9 cellular contexts compared by ENCODE assay signal in genomic region chr9:129597355-129598088, GRCh38. TPM values are rescaled to one million over a fixed set of nuclear protein-coding genes. Genes with fewer than 3 reads are reported as not detected.
DNase-seq lines count a peak whose midpoint lies in the region; ATAC-seq, FAIRE-seq and TF ChIP-seq lines count a peak whose summit lies in the region.
"Had no signal": no experiment of that assay in that cellular context is flagged by ENCODE, and none has a peak within 500 bp of the region (broad histone marks: within the 10 kb centered on the region; RNA-seq: fewer than 3 reads in every experiment).

No MANE protein-coding gene starts in this region.

- no peak overlapping the region for H3K23ac ChIP-seq in H1 (ENCODE audit: insufficient read length)

- no peak for FAIRE-seq in H1 (lab: Jason Lieb, UNC)

- peak overlapping the region; percentile 23 for H3K4me3 ChIP-seq in RWPE2 (ENCODE audit: severe bottlenecking)
- peak overlapping the region; percentile 52 to 70 (median 55) for H3K4me3 ChIP-seq in H1 (ENCODE audit: extremely low read depth in 1 of 4, insufficient read depth in 2 of 4, low read depth in 3 of 4, low read length in 4 of 4)
- H3K4me3 ChIP-seq in vagina = peak overlapping the region; percentile 50 to 58

- H3K4ac ChIP-seq in H1 (replicated peaks; ENCODE audit: insufficient read length, low read depth, low read length) = peak overlapping the region; percentile 87

- H3K79me2 ChIP-seq in H1 (ENCODE audit: control insufficient read depth in 1 of 2, insufficient read depth in 2 of 2, low read length in 2 of 2) = no peaks in the 10 kb centered on the region

- H3K4me1 ChIP-seq in RWPE2 (ENCODE audit: insufficient read depth, poor library complexity, severe bottlenecking) (no peaks in the 10 kb centered on the region), H1 (replicated peaks in 1 of 4; ENCODE audit: control insufficient read depth in 3 of 4, insufficient read depth in 4 of 4, low read length in 3 of 4) (peaks cover 0 to 21% (median 14%) of the 10 kb centered on the region in 4 experiments; a peak in 6 of 7 replicates), vagina (peaks cover 35% of the 10 kb centered on the region)

- H3K27me3 ChIP-seq in RWPE2 (ENCODE audit: insufficient read depth, poor library complexity, severe bottlenecking) (no peaks in the 10 kb centered on the region), H1 (replicated peaks in 1 of 4; ENCODE audit: control insufficient read depth in 3 of 4, extremely low read depth in 1 of 4, insufficient read depth in 3 of 4, low read length in 3 of 4) (peaks cover 0 to 29% (median 18%) of the 10 kb centered on the region in 4 experiments; a peak in 6 of 7 replicates), vagina (no peaks in the 10 kb centered on the region)

- peak; percentile 44 for ATAC-seq in RWPE2 (ENCODE audit: low read depth)

- TF ChIP-seq EP300 in H1 (IDR thresholded peaks at IDR 0.05; ENCODE audit: borderline replicate concordance in 1 of 2, low read depth in 2 of 2, low read length in 2 of 2) = no peak

- no peak overlapping the region for H3K14ac ChIP-seq in H1 (ENCODE audit: insufficient read length)

- no peak for TF ChIP-seq RAD21 in H1 (IDR thresholded peaks at IDR 0.05 in 1 of 2, conservative IDR thresholded peaks at IDR 0.05 in 1 of 2; ENCODE audit: low read depth in 2 of 2, low read length in 2 of 2)

- H3K23me2 ChIP-seq in H1 (ENCODE audit: low read depth, low read length) = peaks cover 10% of the 10 kb centered on the region; the same call in 1 of the 2 replicates

- no peaks in the 10 kb centered on the region for H4K20me1 ChIP-seq in H1 (replicated peaks in 1 of 2; ENCODE audit: control insufficient read depth in 1 of 2, insufficient read depth in 2 of 2, low read length in 2 of 2)

- H3K9me3 ChIP-seq in RWPE2 (ENCODE audit: severe bottlenecking) (no peaks in the 10 kb centered on the region), H1 (ENCODE audit: insufficient read depth in 2 of 2, low read depth in 1 of 2, low read length in 1 of 2) (no peaks in the 10 kb centered on the region), vagina (no peaks in the 10 kb centered on the region)

- no peak for TF ChIP-seq POLR2A in H1 (IDR thresholded peaks at IDR 0.05; ENCODE audit: control extremely low read depth in 1 of 2, low read depth in 2 of 2, low read length in 2 of 2)
- no peak for TF ChIP-seq POLR2A in vagina (IDR thresholded peaks at IDR 0.05)

- peak overlapping the region; percentile 72; the same call in 1 of the 2 replicates for H2BK15ac ChIP-seq in H1 (ENCODE audit: low read length)

- peak; percentile 53 for DNase-seq in EL
- DNase-seq in RWPE2 (ENCODE audit: low spot score) = no peak
- DNase-seq in H1 (ENCODE audit: low read depth in 1 of 2, low spot score in 2 of 2) = peak in 1 of 2 experiments; percentile 76
- DNase-seq in mucosa of gallbladder (ENCODE audit: low spot score) = peak; percentile 67
- no peak for DNase-seq in vagina (ENCODE audit: extremely low spot score in 2 of 2)
- no peak for DNase-seq in stimulated activated CD4-positive, alpha-beta T cell treated with anti-CD3 and anti-CD28 coated beads, Interleukin-4, amount 100 ng/mL, for 1 hour
- DNase-seq in kidney glomerular epithelial cell (lab: John Stamatoyannopoulos, UW) = no peak
- no peak for DNase-seq in NCI-H345 treated with DMSO at 0.1 percent for 48 hours (lab: John Stamatoyannopoulos, UW; ENCODE audit: unreplicated experiment)

- H2BK20ac ChIP-seq in H1 (ENCODE audit: low read length) = no peak overlapping the region

- peak overlapping the region; percentile 90 for H3K18ac ChIP-seq in H1 (ENCODE audit: extremely low read depth, low read length)

- H3K36me3 ChIP-seq in RWPE2 (ENCODE audit: low read depth) = no peaks in the 10 kb centered on the region
- no peaks in the 10 kb centered on the region for H3K36me3 ChIP-seq in H1 (ENCODE audit: control insufficient read depth in 2 of 4, insufficient read depth in 4 of 4, low read length in 3 of 4)
- no peaks in the 10 kb centered on the region for H3K36me3 ChIP-seq in vagina

- H2AK5ac ChIP-seq in H1 (ENCODE audit: low read depth, low read length) = 0 out of 2 replicates have a peak overlapping the region, but pooled peaks have one; percentile 24

- H4K91ac ChIP-seq in H1 (replicated peaks; ENCODE audit: insufficient read length, low read length) = peak overlapping the region; percentile 2

- H3K9ac ChIP-seq in H1 (replicated peaks in 1 of 4; ENCODE audit: extremely low read depth in 1 of 4, low read depth in 3 of 4, low read length in 3 of 4) = no peak overlapping the region; a peak in 1 of 7 replicates

- TF ChIP-seq CTCF in RWPE2 (IDR thresholded peaks at IDR 0.05; ENCODE audit: poor library complexity, severe bottlenecking) (no peak), H1 (IDR thresholded peaks at IDR 0.05; ENCODE audit: control extremely low read depth in 1 of 3, insufficient read depth in 1 of 3, low read depth in 1 of 3, low read length in 3 of 3) (no peak), vagina (IDR thresholded peaks at IDR 0.05) (no peak)

- H3K27ac ChIP-seq in RWPE2 (ENCODE audit: poor library complexity, severe bottlenecking) (no peak overlapping the region), H1 (ENCODE audit: low read depth, low read length) (no peak overlapping the region), vagina (peak overlapping the region; percentile 96)

- no peak overlapping the region for H3K56ac ChIP-seq in H1 (replicated peaks; ENCODE audit: insufficient read length, low read depth, low read length)

- POLR2A ChIA-PET in H1 (lab: Charles Lee; ENCODE audit: partially characterized antibody) = interaction anchor here (0.6 to 2.5 kb wide), 16 partner anchors 8 to 448 kb away, joined by 3 to 8 read pairs (median 6); partner anchors contain the start of gene IER5L

- peak overlapping the region; percentile 88; the same call in 1 of the 2 replicates for H2BK12ac ChIP-seq in H1 (ENCODE audit: low read depth, low read length)

- intact Hi-C loops in vagina (cut with DNase I) = no loop called here

- peak overlapping the region; percentile 77; the same call in 1 of the 2 replicates for H2BK5ac ChIP-seq in H1 (ENCODE audit: low read depth, low read length)

- H3K4me2 ChIP-seq in H1 (ENCODE audit: insufficient read depth in 1 of 2, low read depth in 2 of 2, low read length in 2 of 2) = peak overlapping the region; percentile 81 to 98

- peak overlapping the region; percentile 88 for H4K8ac ChIP-seq in H1 (ENCODE audit: extremely low read depth, insufficient read depth, low read length)

- H2BK120ac ChIP-seq in H1 (replicated peaks; ENCODE audit: low read depth, low read length) = peak overlapping the region; percentile 39

- H4K5ac ChIP-seq in H1 (ENCODE audit: insufficient read length, low read depth, low read length) = peak overlapping the region; percentile 63

- CTCF ChIA-PET in H1 (lab: Charles Lee; ENCODE audit: partially characterized antibody) = interaction anchor here (0.9 to 3.6 kb wide), 12 partner anchors 9 to 462 kb away, joined by 3 to 12 read pairs (median 5); no protein-coding TSS in a partner anchor

- H2AFZ ChIP-seq in H1 (ENCODE audit: low read length) = no peak overlapping the region

- H3K79me1 ChIP-seq in H1 (ENCODE audit: low read depth, low read length) = no peaks in the 10 kb centered on the region

- 4% methylated on average over 26 of the region's 57 CpGs; no CpG with 5 or more reads in 1 of the 2 experiments for WGBS in H1 (ENCODE audit: extremely low coverage in 1 of 2, insufficient coverage in 1 of 2, insufficient read length in 1 of 2, insufficient replicate concordance in 2 of 2, low coverage in 1 of 2, low lambda C conversion rate in 2 of 2, missing lambda C conversion rate in 1 of 2), 2 experiments

TF ChIP-seq in H1, 55 proteins besides CTCF, POLR2A, EP300 and RAD21 (continues in another document):
- no peak for TF ChIP-seq TCF12 (IDR thresholded peaks at IDR 0.05; ENCODE audit: low read depth, low read length)
- no peak for TF ChIP-seq TEAD4 (IDR thresholded peaks at IDR 0.05; ENCODE audit: low read depth, low read length)
- TF ChIP-seq JUN (IDR thresholded peaks at IDR 0.05; ENCODE audit: low read depth, low read length) = no peak
- TF ChIP-seq RNF2 (IDR thresholded peaks at IDR 0.05; ENCODE audit: borderline replicate concordance, low read depth, low read length, missing control alignments, poor library complexity, severe bottlenecking) = no peak
- TF ChIP-seq CREB1 (IDR thresholded peaks at IDR 0.05) = no peak

RNA-seq across cellular contexts. Expression of gene C9orf50, which starts 23.4 kb away (rescaled TPM):
- not detected in 2 replicates for total RNA-seq in H1 (2021; fragmentation: NEBNext Ultra II Directional; extraction: Animal tissue kit (Norgen Biotek cat#: 25700))
- not detected in 2 replicates for polyA plus RNA-seq in H1 (2011; rRNA removed)
- not detected for polyA plus RNA-seq in H1 (2011; cell fraction: cytosol; rRNA removed)
- polyA plus RNA-seq in H1 (2011; cell fraction: nucleus; rRNA removed) = 0.17 TPM
- polyA plus RNA-seq in H1 (2012, experiment 1 of 2) = not detected in 4 replicates
- polyA plus RNA-seq in H1 (2012, experiment 2 of 2) = not detected
- not detected for polyA plus RNA-seq in H1 (2013, experiment 1 of 2)
- not detected for polyA plus RNA-seq in H1 (2013, experiment 2 of 2)
- not detected in 2 replicates for polyA minus RNA-seq in H1 (2011; rRNA and poly(A)+ RNA removed)
- polyA minus RNA-seq in H1 (2011; cell fraction: cytosol; rRNA and poly(A)+ RNA removed) = not detected
- polyA minus RNA-seq in H1 (2011; cell fraction: nucleus; rRNA and poly(A)+ RNA removed) = 0.40 TPM
- 1.0 TPM for total RNA-seq in mucosa of gallbladder
- total RNA-seq in vagina = not detected
- polyA plus RNA-seq: neural cell had no signal

RNA-seq across cellular contexts. Expression of gene NTMT1, which starts 28.4 kb away (rescaled TPM):
- 66.1 and 70.2 TPM in 2 replicates for total RNA-seq in H1 (2021; fragmentation: NEBNext Ultra II Directional; extraction: Animal tissue kit (Norgen Biotek cat#: 25700))
- 66.8 and 72.0 TPM in 2 replicates for polyA plus RNA-seq in H1 (2011; rRNA removed)
- polyA plus RNA-seq in H1 (2011; cell fraction: cytosol; rRNA removed) = 74.2 TPM
- polyA plus RNA-seq in H1 (2011; cell fraction: nucleus; rRNA removed) = 49.9 TPM
- 50.4 to 65.9 TPM (median 63.1 TPM) in 4 replicates for polyA plus RNA-seq in H1 (2012, experiment 1 of 2)
- polyA plus RNA-seq in H1 (2012, experiment 2 of 2) = 54.6 TPM
- polyA plus RNA-seq in H1 (2013, experiment 1 of 2) = 37.6 TPM
- polyA plus RNA-seq in H1 (2013, experiment 2 of 2) = 37.1 TPM
- polyA minus RNA-seq in H1 (2011; rRNA and poly(A)+ RNA removed) = 27.6 and 39.4 TPM in 2 replicates
- 13.7 TPM for polyA minus RNA-seq in H1 (2011; cell fraction: cytosol; rRNA and poly(A)+ RNA removed)
- polyA minus RNA-seq in H1 (2011; cell fraction: nucleus; rRNA and poly(A)+ RNA removed) = 22.0 TPM
- total RNA-seq in mucosa of gallbladder = 45.1 TPM
- total RNA-seq in vagina = 15.5 TPM

RNA-seq across cellular contexts. Expression of gene ASB6, which starts 44.4 kb away (rescaled TPM):
- 17.3 TPM in 2 replicates for total RNA-seq in H1 (2021; fragmentation: NEBNext Ultra II Directional; extraction: Animal tissue kit (Norgen Biotek cat#: 25700))
- polyA plus RNA-seq in H1 (2011; rRNA removed) = 14.0 and 19.7 TPM in 2 replicates
- 16.1 TPM for polyA plus RNA-seq in H1 (2011; cell fraction: cytosol; rRNA removed)
- 28.1 TPM for polyA plus RNA-seq in H1 (2011; cell fraction: nucleus; rRNA removed)
- 9.6 to 16.5 TPM (median 14.9 TPM) in 4 replicates for polyA plus RNA-seq in H1 (2012, experiment 1 of 2)
- polyA plus RNA-seq in H1 (2012, experiment 2 of 2) = 14.4 TPM
- polyA plus RNA-seq in H1 (2013, experiment 1 of 2) = 12.1 TPM
- 12.0 TPM for polyA plus RNA-seq in H1 (2013, experiment 2 of 2)
- polyA minus RNA-seq in H1 (2011; rRNA and poly(A)+ RNA removed) = 8.4 and 11.0 TPM in 2 replicates
- polyA minus RNA-seq in H1 (2011; cell fraction: cytosol; rRNA and poly(A)+ RNA removed) = 7.3 TPM
- polyA minus RNA-seq in H1 (2011; cell fraction: nucleus; rRNA and poly(A)+ RNA removed) = 9.7 TPM
- total RNA-seq in mucosa of gallbladder (21.0 TPM), vagina (18.9 TPM)

Comparison
In these comparisons a context has a peak if more than half of its experiments do, and no peak if none do; other contexts are left out.
1. DNase-seq: peak in EL (single experiment) and mucosa of gallbladder (single experiment); none in RWPE2 (single experiment), vagina (0 of 2), stimulated activated CD4-positive, alpha-beta T cell treated with anti-CD3 and anti-CD28 coated beads, Interleukin-4, amount 100 ng/mL, for 1 hour (single experiment), kidney glomerular epithelial cell (single experiment) and NCI-H345 treated with DMSO at 0.1 percent for 48 hours (single experiment).
2. Peak in every context shown above with its lines, with median percentiles within 50 percentile points of each other: H3K4me3 ChIP-seq.